ENCODE assay signal across 8 cellular contexts in the genomic region with DNA sequence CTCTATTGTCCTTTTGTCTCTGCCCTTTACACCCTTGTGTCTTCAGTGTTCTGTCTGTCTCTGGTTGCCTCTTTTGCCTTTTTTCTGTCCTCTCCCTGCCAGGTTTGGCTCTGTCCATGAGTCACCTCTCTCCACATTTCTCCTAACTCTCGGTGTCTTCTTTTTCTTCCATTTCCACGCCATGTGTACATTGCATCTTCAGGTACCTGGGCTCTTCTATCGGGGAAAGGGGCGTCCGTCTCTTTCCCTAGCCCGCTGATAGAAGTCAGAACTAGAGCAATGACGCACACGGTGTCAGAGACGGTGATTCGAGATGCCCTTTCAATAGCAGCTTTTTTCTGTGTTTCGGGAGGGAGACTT.
A peak's percentile ranks its signal among the peaks of the same experiment; 100 is the strongest.
DNase-seq lines count a peak whose midpoint lies in the region; ATAC-seq, FAIRE-seq and TF ChIP-seq lines count a peak whose summit lies in the region.

No MANE protein-coding gene starts in this region.

- FAIRE-seq in HTR-8/SVneo (lab: Jason Lieb, UNC), result no peak

- in situ Hi-C loops in ACHN (cut with HindIII; ENCODE audit: low pct_ligation_motif_present, low pct_unique_long_range_greater_than_20kb, low sequenced_read_pairs), result no loop called here

- TF ChIP-seq CTCF in cardiac fibroblast (IDR thresholded peaks at IDR 0.05; ENCODE audit: low read depth, low read length), result no peak

- H3K36me3 Mint-ChIP-seq in T-helper 2 cell treated with Interferon-gamma antibody and Interleukin-4, amounts not matched to agents 5 μg/mL and 100 μg/mL, for 36 hours (ENCODE audit: low read depth), result peaks cover 23% of the 10 kb centered on the region

- H3K27ac Mint-ChIP-seq in T-helper 2 cell treated with Interferon-gamma antibody and Interleukin-4, amounts not matched to agents 5 μg/mL and 100 μg/mL, for 36 hours, result peak overlapping the region; percentile 99

- peak overlapping the region; percentile 79 to 89 for H3K4me3 ChIP-seq in cardiac fibroblast (replicated peaks in 1 of 2; ENCODE audit: low read depth in 2 of 2, low read length in 2 of 2)

- H3K27me3 Mint-ChIP-seq in T-helper 2 cell treated with Interferon-gamma antibody and Interleukin-4, amounts not matched to agents 5 μg/mL and 100 μg/mL, for 36 hours (ENCODE audit: low read depth), result no peaks in the 10 kb centered on the region

- no peaks in the 10 kb centered on the region for H3K9me3 Mint-ChIP-seq in T-helper 2 cell treated with Interferon-gamma antibody and Interleukin-4, amounts not matched to agents 5 μg/mL and 100 μg/mL, for 36 hours

- peak; percentile 5 for ATAC-seq in GM18870 (IDR thresholded peaks at IDR 0.05; ENCODE audit: unreplicated experiment)

- peak overlapping the region; percentile 93 for H3K4me3 Mint-ChIP-seq in T-helper 2 cell treated with Interferon-gamma antibody and Interleukin-4, amounts not matched to agents 5 μg/mL and 100 μg/mL, for 36 hours

- H3K4me1 Mint-ChIP-seq in T-helper 2 cell treated with Interferon-gamma antibody and Interleukin-4, amounts not matched to agents 5 μg/mL and 100 μg/mL, for 36 hours (ENCODE audit: low read depth), result peaks cover 40% of the 10 kb centered on the region

- DNase-seq in ACHN, result peak; percentile 36
- peak; percentile 12 for DNase-seq in HTR-8/SVneo (ENCODE audit: insufficient read length, low spot score)
- peak; percentile 60 for DNase-seq in T-helper 2 cell treated with Interferon-gamma antibody and Interleukin-4, amounts not matched to agents 5 μg/mL and 100 μg/mL, for 36 hours (ENCODE audit: low spot score)
- DNase-seq in cardiac fibroblast (ENCODE audit: low read depth in 2 of 2), result peak; percentile 23 to 36
- peak; percentile 66 for DNase-seq in left kidney (ENCODE audit: low read depth, low spot score)
- peak; percentile 18 to 46 for DNase-seq in stimulated activated CD8-positive, alpha-beta memory T cell treated with anti-CD3 and anti-CD28 coated beads, Interleukin-15, amount 100 ng/mL, for 48 hours (ENCODE audit: low read depth in 2 of 2)
- no peak for DNase-seq in GDM1 (lab: John Stamatoyannopoulos, UW)
